ENCODE assay signal across 26 cellular contexts in genomic region chr9:72574156-72574810, GRCh38. TPM values are rescaled to one million over a fixed set of nuclear protein-coding genes. Genes with fewer than 3 reads are reported as not detected.
"Had no signal": no experiment of that assay in that cellular context is flagged by ENCODE, and none has a peak within 500 bp of the region (broad histone marks: within the 10 kb centered on the region; RNA-seq: fewer than 3 reads in every experiment).

No MANE protein-coding gene starts in this region.

- H3K4me1 Mint-ChIP-seq: memory B cell, natural killer cell had no signal

- H3K9me3 Mint-ChIP-seq: endodermal cell; memory B cell; mesothelial cell of epicardium; natural killer cell; neural crest cell; stimulated activated naive B cell treated with anti-CD40 and anti-IgM and Interleukin-4, amounts not matched to agents 10 μg/mL and 1 μg/mL and 100 μg/mL, for 72 hours; stimulated activated naive CD8-positive, alpha-beta T cell treated with anti-CD3 and anti-CD28 coated beads, Interleukin-15, amount 100 ng/mL, for 72 hours had no signal

- ATAC-seq: left cardiac atrium; lower lobe of right lung; natural killer cell; stimulated activated naive B cell treated with anti-CD40 and anti-IgM and Interleukin-4, amounts not matched to agents 10 μg/mL and 1 μg/mL and 100 μg/mL, for 72 hours; stimulated activated naive CD8-positive, alpha-beta T cell treated with anti-CD3 and anti-CD28 coated beads, Interleukin-15, amount 100 ng/mL, for 72 hours; upper lobe of right lung had no signal

- H3K4me3 Mint-ChIP-seq: endodermal cell; memory B cell; mesothelial cell of epicardium; natural killer cell; neural crest cell; stimulated activated naive B cell treated with anti-CD40 and anti-IgM and Interleukin-4, amounts not matched to agents 10 μg/mL and 1 μg/mL and 100 μg/mL, for 72 hours; stimulated activated naive CD8-positive, alpha-beta T cell treated with anti-CD3 and anti-CD28 coated beads, Interleukin-15, amount 100 ng/mL, for 72 hours had no signal

- H3K27ac ChIP-seq: hepatocyte, left ventricle myocardium inferior, lower lobe of right lung, sigmoid colon, skin epidermis, testis, upper lobe of right lung, vagina had no signal

- DNase-seq: effector CD4-positive, alpha-beta T cell; endodermal cell; foreskin melanocyte; head of caudate nucleus; kidney; left cardiac atrium; left ventricle myocardium inferior; lower lobe of right lung; natural killer cell; posterior cingulate gyrus; sigmoid colon; stimulated activated CD4-positive, alpha-beta T cell treated with anti-CD3 and anti-CD28 coated beads, Interleukin-2, amount 100 ng/mL, for 24 hours; stimulated activated CD4-positive, alpha-beta T cell treated with anti-CD3 and anti-CD28 coated beads, Interleukin-4, amount 100 ng/mL, for 4 hours; stimulated activated naive B cell treated with anti-CD40 and anti-IgM and Interleukin-4, amounts not matched to agents 10 μg/mL and 1 μg/mL and 100 μg/mL, for 72 hours; stimulated activated naive CD8-positive, alpha-beta T cell treated with anti-CD3 and anti-CD28 coated beads, Interleukin-15, amount 100 ng/mL, for 72 hours; testis; upper lobe of right lung had no signal

- H3K36me3 Mint-ChIP-seq: memory B cell; mesothelial cell of epicardium; natural killer cell; stimulated activated naive B cell treated with anti-CD40 and anti-IgM and Interleukin-4, amounts not matched to agents 10 μg/mL and 1 μg/mL and 100 μg/mL, for 72 hours had no signal

- H3K27ac Mint-ChIP-seq: endodermal cell; memory B cell; mesothelial cell of epicardium; natural killer cell; stimulated activated naive B cell treated with anti-CD40 and anti-IgM and Interleukin-4, amounts not matched to agents 10 μg/mL and 1 μg/mL and 100 μg/mL, for 72 hours; stimulated activated naive CD8-positive, alpha-beta T cell treated with anti-CD3 and anti-CD28 coated beads, Interleukin-15, amount 100 ng/mL, for 72 hours had no signal

- FAIRE-seq: endothelial cell of umbilical vein, kidney had no signal

RNA-seq across cellular contexts. Expression of gene TMC1, which starts 52.9 kb away (rescaled TPM):
- total RNA-seq: lower lobe of right lung, mesothelial cell of epicardium, mucosa of gallbladder, natural killer cell, osteocyte, upper lobe of right lung, vagina had no signal
- polyA plus RNA-seq: endothelial cell of umbilical vein had no signal
